In the genomic region with DNA sequence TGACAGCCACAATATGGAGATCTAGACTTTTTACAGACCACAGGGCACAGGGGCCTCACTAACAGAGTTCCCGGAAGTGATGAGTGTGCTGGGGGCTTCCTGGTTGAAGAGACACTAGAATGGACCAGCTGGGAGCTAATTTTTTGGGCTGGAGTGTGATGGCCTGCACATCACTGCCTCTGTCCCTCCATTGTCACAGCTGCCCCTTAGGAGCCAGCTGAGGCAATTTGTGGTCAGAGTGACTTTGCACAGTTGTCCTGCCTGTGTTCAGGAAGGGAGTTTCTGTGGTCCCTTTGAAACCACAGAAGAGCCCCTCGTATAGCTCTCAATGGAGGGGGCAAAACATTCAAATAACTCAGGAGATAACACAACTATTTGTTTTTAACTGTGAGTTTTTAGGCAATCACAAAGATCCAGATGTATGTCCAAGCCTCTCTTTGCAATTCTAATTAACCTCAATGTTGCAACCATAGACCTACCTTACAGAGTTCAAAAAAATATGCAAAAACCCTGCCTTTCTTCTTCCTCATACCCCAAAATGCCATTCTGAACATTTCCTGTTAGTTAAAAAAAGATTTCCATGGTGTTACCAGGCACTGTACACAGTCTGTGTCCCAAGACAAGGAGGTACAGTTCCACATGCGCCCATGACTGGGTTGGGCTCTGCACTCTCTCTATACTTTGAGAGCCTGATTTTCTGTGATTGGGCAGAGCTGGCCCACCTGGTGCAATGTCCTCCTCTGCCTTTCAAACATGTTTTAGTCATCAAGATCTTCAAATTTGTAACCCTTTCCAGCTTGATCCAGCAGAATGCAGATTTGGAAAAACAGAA, we compare ENCODE assay signal across 12 cellular contexts. TPM values are rescaled to one million over a fixed set of nuclear protein-coding genes. Genes with fewer than 3 reads are reported as not detected.
DNase-seq lines count a peak whose midpoint lies in the region; ATAC-seq and TF ChIP-seq lines count a peak whose summit lies in the region.
"Had no signal": no experiment of that assay in that cellular context is flagged by ENCODE, and none has a peak within 500 bp of the region (broad histone marks: within the 10 kb centered on the region; RNA-seq: fewer than 3 reads in every experiment).

No MANE protein-coding gene starts in this region.

- no peak for TF ChIP-seq CTCF in glutamatergic neuron (IDR thresholded peaks at IDR 0.05; ENCODE audit: partially characterized antibody, unreplicated experiment)
- TF ChIP-seq CTCF in suprapubic skin (IDR thresholded peaks at IDR 0.05) = no peak

- peaks cover 11% of the 10 kb centered on the region for H3K36me3 Mint-ChIP-seq in activated naive CD4-positive, alpha-beta T cell treated with anti-CD3 and anti-CD28 coated beads, Interleukin-2, amount 10 ng/mL, durations not matched to agents 7 days and 5 days
- peaks cover 0 to 14% of the 10 kb centered on the region in 2 donors for H3K36me3 Mint-ChIP-seq in activated naive CD4-positive, alpha-beta T cell treated with anti-CD3 and anti-CD28 coated beads, Interleukin-2, amount 50 U/mL, for 72 hours
- H3K36me3 Mint-ChIP-seq in glutamatergic neuron (ENCODE audit: unreplicated experiment) = no peaks in the 10 kb centered on the region

- no peak for DNase-seq in activated naive CD4-positive, alpha-beta T cell treated with anti-CD3 and anti-CD28 coated beads, Interleukin-2, amount 10 ng/mL, durations not matched to agents 7 days and 5 days
- DNase-seq in activated naive CD4-positive, alpha-beta T cell treated with anti-CD3 and anti-CD28 coated beads, Interleukin-2, amount 50 U/mL, for 72 hours (ENCODE audit: low spot score in 2 of 2) = no peak
- DNase-seq in SIG-M5 treated with dmso at 0.1 percent for 504 hours (lab: John Stamatoyannopoulos, UW; ENCODE audit: unreplicated experiment) (peak; percentile 89), glutamatergic neuron (no peak), suprapubic skin (ENCODE audit: low spot score in 2 of 2) (peak in 1 of 2 donors; percentile 61), AG08396 (ENCODE audit: low spot score) (no peak), cerebellar nuclear complex (lab: John Stamatoyannopoulos, UW) (no peak)
- DNase-seq: BE2C, SHP77 had no signal

- peaks cover 10% of the 10 kb centered on the region for H3K4me1 ChIP-seq in suprapubic skin
- H3K4me1 ChIP-seq: BE2C had no signal

- peaks cover under 1% of the 10 kb centered on the region for H3K27me3 Mint-ChIP-seq in activated naive CD4-positive, alpha-beta T cell treated with anti-CD3 and anti-CD28 coated beads, Interleukin-2, amount 10 ng/mL, durations not matched to agents 7 days and 5 days
- peaks cover 11% of the 10 kb centered on the region for H3K27me3 Mint-ChIP-seq in glutamatergic neuron (ENCODE audit: unreplicated experiment)

- no peak for TF ChIP-seq EP300 in suprapubic skin (IDR thresholded peaks at IDR 0.05)

- peaks cover 81% of the 10 kb centered on the region for H3K4me1 Mint-ChIP-seq in activated naive CD4-positive, alpha-beta T cell treated with anti-CD3 and anti-CD28 coated beads, Interleukin-2, amount 10 ng/mL, durations not matched to agents 7 days and 5 days
- H3K4me1 Mint-ChIP-seq in glutamatergic neuron (ENCODE audit: low read depth, unreplicated experiment) = peaks cover 51% of the 10 kb centered on the region

- H3K27ac Mint-ChIP-seq in activated naive CD4-positive, alpha-beta T cell treated with anti-CD3 and anti-CD28 coated beads, Interleukin-2, amount 10 ng/mL, durations not matched to agents 7 days and 5 days = peak overlapping the region; percentile 35
- H3K27ac Mint-ChIP-seq in activated naive CD4-positive, alpha-beta T cell treated with anti-CD3 and anti-CD28 coated beads, Interleukin-2, amount 50 U/mL, for 72 hours = peak overlapping the region in 1 of 2 donors; percentile 29
- H3K27ac Mint-ChIP-seq in glutamatergic neuron (ENCODE audit: unreplicated experiment) = peak overlapping the region; percentile 72

- H3K4me3 ChIP-seq in suprapubic skin = peak overlapping the region; percentile 15

- no peaks in the 10 kb centered on the region for H3K9me3 ChIP-seq in suprapubic skin
- H3K9me3 ChIP-seq: BE2C, vagina had no signal

- H3K27me3 ChIP-seq in suprapubic skin = no peaks in the 10 kb centered on the region
- H3K27me3 ChIP-seq: BE2C, vagina had no signal

- CTCF ChIA-PET in activated naive CD4-positive, alpha-beta T cell treated with anti-CD3 and anti-CD28 coated beads, Interleukin-2, amount 10 ng/mL, durations not matched to agents 7 days and 5 days (lab: Charles Lee) = interaction anchor here (1.0 to 1.8 kb wide), 4 partner anchors 9 to 62 kb away, joined by 3 read pairs; no protein-coding TSS in a partner anchor

- H3K9me3 Mint-ChIP-seq in activated naive CD4-positive, alpha-beta T cell treated with anti-CD3 and anti-CD28 coated beads, Interleukin-2, amount 10 ng/mL, durations not matched to agents 7 days and 5 days = no peaks in the 10 kb centered on the region
- no peaks in the 10 kb centered on the region for H3K9me3 Mint-ChIP-seq in activated naive CD4-positive, alpha-beta T cell treated with anti-CD3 and anti-CD28 coated beads, Interleukin-2, amount 50 U/mL, for 72 hours
- peaks cover 6% of the 10 kb centered on the region for H3K9me3 Mint-ChIP-seq in glutamatergic neuron (ENCODE audit: unreplicated experiment)

- H3K36me3 ChIP-seq in suprapubic skin = no peaks in the 10 kb centered on the region
- H3K36me3 ChIP-seq: BE2C, vagina had no signal

- ATAC-seq in activated naive CD4-positive, alpha-beta T cell treated with anti-CD3 and anti-CD28 coated beads, Interleukin-2, amount 50 U/mL, for 72 hours = no peak
- no peak for ATAC-seq in HG03135 (IDR thresholded peaks at IDR 0.05; ENCODE audit: unreplicated experiment)

- no peak overlapping the region for H3K27ac ChIP-seq in suprapubic skin
- H3K27ac ChIP-seq: vagina had no signal

- peak overlapping the region; percentile 86 for H3K4me3 Mint-ChIP-seq in activated naive CD4-positive, alpha-beta T cell treated with anti-CD3 and anti-CD28 coated beads, Interleukin-2, amount 10 ng/mL, durations not matched to agents 7 days and 5 days
- H3K4me3 Mint-ChIP-seq in glutamatergic neuron (ENCODE audit: unreplicated experiment) = no peak overlapping the region

- no peak for TF ChIP-seq POLR2A in suprapubic skin (IDR thresholded peaks at IDR 0.05)

- 77% methylated on average over 3 of the region's 3 CpGs for whole genome bisulfite sequencing in suprapubic skin

RNA-seq across cellular contexts. Expression of gene ALOX5AP, which starts 2.4 kb away (rescaled TPM):
- 10 to 100 TPM; 11.5 to 36.2 TPM for total RNA-seq in activated naive CD4-positive, alpha-beta T cell treated with anti-CD3 and anti-CD28 coated beads, Interleukin-2, amount 50 U/mL, for 72 hours
- total RNA-seq in glutamatergic neuron (ENCODE audit: unreplicated experiment) = 0.81 TPM
- 10 to 100 TPM in 1 of 4 donors, 1 to 10 TPM in 3; 5.1 to 13.2 (median 6.7) TPM for total RNA-seq in suprapubic skin
- total RNA-seq: endothelial cell of umbilical vein had no signal
